Comparison of ENCODE assay signal across 1 cellular context in the genomic region with DNA sequence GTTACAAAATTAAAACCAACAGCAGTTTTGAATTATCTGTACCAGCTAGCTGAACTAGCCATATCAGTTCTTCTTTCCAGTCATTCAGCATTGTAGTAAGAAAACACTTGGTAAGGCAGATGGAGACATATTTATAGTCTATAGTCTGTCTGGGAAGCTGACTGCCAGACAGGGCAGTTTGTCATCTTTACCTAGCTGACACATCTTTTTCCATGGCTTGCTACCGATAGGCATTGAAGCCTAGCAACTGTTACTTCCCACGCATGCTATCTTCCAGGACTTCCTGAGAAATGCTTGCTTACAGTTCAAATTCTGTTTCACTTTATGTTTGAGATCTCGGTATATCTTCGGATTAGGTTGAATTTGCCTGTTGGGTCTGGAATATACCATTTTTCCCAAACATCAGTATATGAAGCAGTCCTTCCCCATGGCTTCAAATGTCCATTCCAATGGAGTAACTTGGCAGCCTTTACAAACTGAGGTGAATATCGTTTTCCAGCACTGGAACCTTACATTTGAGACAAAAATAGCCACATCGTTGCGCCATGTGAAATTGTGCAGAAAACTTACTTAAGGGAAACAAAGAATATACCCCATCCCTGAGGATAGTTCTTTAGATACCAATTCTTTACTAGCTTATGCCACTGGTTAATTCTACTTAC.
TF ChIP-seq lines count a peak whose summit lies in the region.

No MANE protein-coding gene starts in this region.

TF ChIP-seq in IMR-90, 13 proteins besides CTCF, POLR2A, EP300 and RAD21:
- TF ChIP-seq MAFK (IDR thresholded peaks at IDR 0.05; ENCODE audit: low read depth, low read length) (no peak), RFX5 (IDR thresholded peaks at IDR 0.05; ENCODE audit: low read depth, low read length) (no peak), MAZ (IDR thresholded peaks at IDR 0.05; ENCODE audit: borderline replicate concordance, low read depth, low read length) (no peak), CEBPB (IDR thresholded peaks at IDR 0.05; ENCODE audit: low read depth, low read length) (no peak), USF2 (IDR thresholded peaks at IDR 0.05; ENCODE audit: low read depth, low read length) (no peak), CHD1 (IDR thresholded peaks at IDR 0.05; ENCODE audit: low read depth, low read length) (no peak), ELK1 (IDR thresholded peaks at IDR 0.05; ENCODE audit: borderline replicate concordance, low read depth, low read length) (no peak), BHLHE40 (IDR thresholded peaks at IDR 0.05; ENCODE audit: low read depth, low read length) (no peak), RCOR1 (IDR thresholded peaks at IDR 0.05; ENCODE audit: insufficient replicate concordance, low read length) (no peak), FOS (IDR thresholded peaks at IDR 0.05; ENCODE audit: low read depth, low read length) (no peak), NFE2L2 (IDR thresholded peaks at IDR 0.05; ENCODE audit: low read depth, low read length) (no peak), MXI1 (IDR thresholded peaks at IDR 0.05; ENCODE audit: borderline replicate concordance, low read depth, low read length) (no peak), SMC3 (IDR thresholded peaks at IDR 0.05; ENCODE audit: low read depth, low read length) (no peak)
